Comparison of ENCODE assay signal across 10 cellular contexts in the genomic region with DNA sequence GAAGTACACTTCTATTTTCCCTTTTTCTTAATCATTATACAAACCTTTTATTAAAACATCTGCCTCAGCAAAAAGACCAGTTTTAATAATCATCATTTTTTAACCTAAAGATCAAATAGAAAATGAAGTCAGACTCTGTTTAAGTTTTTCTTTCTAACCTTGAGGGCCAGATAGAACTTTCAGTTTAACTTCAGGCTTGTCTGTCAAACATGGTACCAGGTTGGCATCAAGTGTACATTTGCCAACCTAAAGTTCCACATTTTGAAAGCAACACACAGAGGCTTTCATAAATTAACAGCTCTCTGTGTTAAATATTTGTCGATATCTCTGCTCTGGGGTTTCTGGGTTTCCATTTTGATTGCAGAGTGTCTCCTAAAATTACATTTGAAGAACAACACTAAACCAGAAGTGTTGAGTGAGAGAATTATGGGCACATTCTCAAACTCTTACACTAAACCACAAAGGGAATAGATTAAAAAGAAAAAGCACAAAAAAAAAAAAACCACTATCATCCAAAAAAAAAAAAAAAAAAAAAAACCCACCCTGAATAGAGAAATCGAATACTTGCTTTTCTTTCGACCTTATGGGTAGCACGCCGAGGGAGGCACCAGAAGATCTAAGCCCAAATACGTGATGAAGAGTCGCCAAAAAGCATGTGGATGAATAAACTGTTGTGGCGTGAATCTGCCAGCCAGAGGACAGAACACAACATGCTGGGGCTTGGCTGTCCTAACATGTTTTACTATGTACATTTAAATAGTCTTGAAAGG.
A peak's percentile ranks its signal among the peaks of the same experiment; 100 is the strongest.
DNase-seq lines count a peak whose midpoint lies in the region; ATAC-seq, FAIRE-seq and TF ChIP-seq lines count a peak whose summit lies in the region.
"Had no signal": no experiment of that assay in that cellular context is flagged by ENCODE, and none has a peak within 500 bp of the region (broad histone marks: within the 10 kb centered on the region; RNA-seq: fewer than 3 reads in every experiment).

No MANE protein-coding gene starts in this region.

- BruUV-seq in K562 (replicated peaks; lab: Mats Ljungman, UMichigan), result no TSS peak

- TF ChIP-seq POLR2A in K562 (conservative IDR thresholded peaks at IDR 0.05), result no peak

- H3K9me3 Mint-ChIP-seq in activated naive CD8-positive, alpha-beta T cell treated with anti-CD3 and anti-CD28 coated beads, Interleukin-2, amount 50 U/mL, for 24 hours, result no peaks in the 10 kb centered on the region
- no peaks in the 10 kb centered on the region for H3K9me3 Mint-ChIP-seq in activated T-helper 1 cell treated with anti-CD3 and anti-CD28 coated beads, Interleukin-12 subunit alpha, Interleukin-12 subunit beta, Interleukin-2, Interleukin-4 antibody, amounts not matched to agents 30 ng/mL and 10 ng/mL and 1 ng/mL, durations not matched to agents 14 hours and 24 hours and 36 hours
- H3K9me3 Mint-ChIP-seq: central memory CD8-positive, alpha-beta T cell had no signal

- peaks cover 7% of the 10 kb centered on the region for H3K27me3 Mint-ChIP-seq in activated naive CD8-positive, alpha-beta T cell treated with anti-CD3 and anti-CD28 coated beads, Interleukin-2, amount 50 U/mL, for 24 hours
- peaks cover 3% of the 10 kb centered on the region for H3K27me3 Mint-ChIP-seq in activated T-helper 1 cell treated with anti-CD3 and anti-CD28 coated beads, Interleukin-12 subunit alpha, Interleukin-12 subunit beta, Interleukin-2, Interleukin-4 antibody, amounts not matched to agents 30 ng/mL and 10 ng/mL and 1 ng/mL, durations not matched to agents 14 hours and 24 hours and 36 hours (ENCODE audit: insufficient read depth)
- H3K27me3 Mint-ChIP-seq: central memory CD8-positive, alpha-beta T cell had no signal

- TF ChIP-seq EP300 in K562 (IDR thresholded peaks at IDR 0.05; ENCODE audit: low read length), result no peak

- H3K27ac ChIP-seq in Karpas-422 (ENCODE audit: low read length) (peak overlapping the region; percentile 98), K562 (ENCODE audit: extremely low read depth, low read depth, low read length) (no peak overlapping the region), layer of hippocampus (ENCODE audit: low read depth, low read length) (peak overlapping the region; percentile 75), thoracic aorta (peak overlapping the region in 1 of 2 donors; percentile 1)

- FAIRE-seq in K562 (lab: Jason Lieb, UNC), result no peak

- no peak for TF ChIP-seq RAD21 in K562 (CRISPR knock-in tag; conservative IDR thresholded peaks at IDR 0.05 in 1 of 2, IDR thresholded peaks at IDR 0.05 in 1 of 2)

- H3K4me2 ChIP-seq in Karpas-422 (ENCODE audit: low read depth, low read length, poor library complexity, severe bottlenecking) (peak overlapping the region; percentile 68), K562 (ENCODE audit: insufficient read depth, low read length) (no peak overlapping the region)

- H3K9ac ChIP-seq in Karpas-422 (ENCODE audit: low read length), result peak overlapping the region; percentile 71
- H3K9ac ChIP-seq in K562 (ENCODE audit: insufficient read depth in 1 of 2, low read depth in 2 of 2, low read length in 2 of 2), result no peak overlapping the region

- peak; percentile 54 for DNase-seq in Karpas-422
- DNase-seq in K562 (ENCODE audit: extremely low read depth in 1 of 4, low spot score in 3 of 4), result no peak
- DNase-seq in thoracic aorta (ENCODE audit: low spot score), result no peak
- no peak for DNase-seq in activated CD4-positive, alpha-beta T cell treated with anti-CD3 and anti-CD28 coated beads, Interleukin-2, amount 50 U/mL, for 1 hour
- DNase-seq in activated naive CD8-positive, alpha-beta T cell treated with anti-CD3 and anti-CD28 coated beads, Interleukin-2, amount 50 U/mL, for 24 hours, result no peak
- no peak for DNase-seq in SKM-1 treated with dmso at 0.1 percent for 144 hours (lab: John Stamatoyannopoulos, UW; ENCODE audit: unreplicated experiment)
- no peak for DNase-seq in activated T-helper 1 cell treated with anti-CD3 and anti-CD28 coated beads, Interleukin-12 subunit alpha, Interleukin-12 subunit beta, Interleukin-2, Interleukin-4 antibody, amounts not matched to agents 30 ng/mL and 10 ng/mL and 1 ng/mL, durations not matched to agents 14 hours and 24 hours and 36 hours (ENCODE audit: low spot score)
- DNase-seq: T1000 had no signal

- intact Hi-C loops in K562 (cut with micrococcal nuclease), result loop anchor here (5.0 to 10.0 kb wide), 2 partner anchors 187 to 346 kb away; no protein-coding TSS in a partner anchor
- intact Hi-C loops in activated T-helper 1 cell treated with anti-CD3 and anti-CD28 coated beads, Interleukin-12 subunit alpha, Interleukin-12 subunit beta, Interleukin-2, Interleukin-4 antibody, amounts not matched to agents 30 ng/mL and 10 ng/mL and 1 ng/mL, durations not matched to agents 14 hours and 24 hours and 36 hours (cut with micrococcal nuclease), result loop anchor here (2.0 kb wide), 1 partner anchor 55 kb away; no protein-coding TSS in a partner anchor

- no peak overlapping the region for H3K4me3 Mint-ChIP-seq in activated naive CD8-positive, alpha-beta T cell treated with anti-CD3 and anti-CD28 coated beads, Interleukin-2, amount 50 U/mL, for 24 hours
- H3K4me3 Mint-ChIP-seq in activated T-helper 1 cell treated with anti-CD3 and anti-CD28 coated beads, Interleukin-12 subunit alpha, Interleukin-12 subunit beta, Interleukin-2, Interleukin-4 antibody, amounts not matched to agents 30 ng/mL and 10 ng/mL and 1 ng/mL, durations not matched to agents 14 hours and 24 hours and 36 hours, result no peak overlapping the region
- H3K4me3 Mint-ChIP-seq: central memory CD8-positive, alpha-beta T cell had no signal

- TF ChIP-seq CTCF in K562 (IDR thresholded peaks at IDR 0.05 in 2 of 3, conservative IDR thresholded peaks at IDR 0.05 in 1 of 3; ENCODE audit: insufficient read depth in 2 of 3, low read depth in 1 of 3, low read length in 3 of 3) (no peak), thoracic aorta (IDR thresholded peaks at IDR 0.05) (no peak)

- H3K9me2 ChIP-seq in Karpas-422 (replicated peaks; ENCODE audit: insufficient read depth, low read length), result no peaks in the 10 kb centered on the region

- H3K4me1 Mint-ChIP-seq in activated naive CD8-positive, alpha-beta T cell treated with anti-CD3 and anti-CD28 coated beads, Interleukin-2, amount 50 U/mL, for 24 hours, result peaks cover 18% of the 10 kb centered on the region
- H3K4me1 Mint-ChIP-seq in activated T-helper 1 cell treated with anti-CD3 and anti-CD28 coated beads, Interleukin-12 subunit alpha, Interleukin-12 subunit beta, Interleukin-2, Interleukin-4 antibody, amounts not matched to agents 30 ng/mL and 10 ng/mL and 1 ng/mL, durations not matched to agents 14 hours and 24 hours and 36 hours (ENCODE audit: low read depth), result no peaks in the 10 kb centered on the region
- H3K4me1 Mint-ChIP-seq: central memory CD8-positive, alpha-beta T cell had no signal

- no peak overlapping the region for H3K27ac Mint-ChIP-seq in activated naive CD8-positive, alpha-beta T cell treated with anti-CD3 and anti-CD28 coated beads, Interleukin-2, amount 50 U/mL, for 24 hours
- no peak overlapping the region for H3K27ac Mint-ChIP-seq in activated T-helper 1 cell treated with anti-CD3 and anti-CD28 coated beads, Interleukin-12 subunit alpha, Interleukin-12 subunit beta, Interleukin-2, Interleukin-4 antibody, amounts not matched to agents 30 ng/mL and 10 ng/mL and 1 ng/mL, durations not matched to agents 14 hours and 24 hours and 36 hours

- no peaks in the 10 kb centered on the region for H3K9me1 ChIP-seq in K562 (ENCODE audit: control insufficient read depth, insufficient read depth, low read length)

- H3K9me3 ChIP-seq in Karpas-422 (ENCODE audit: low read length), result no peaks in the 10 kb centered on the region
- no peaks in the 10 kb centered on the region for H3K9me3 ChIP-seq in K562 (replicated peaks; ENCODE audit: control insufficient read depth, insufficient read depth, low read depth, low read length)
- H3K9me3 ChIP-seq in thoracic aorta, result no peaks in the 10 kb centered on the region

- in situ Hi-C loops in K562 (cut with MboI), result no loop called here

- POLR2A ChIA-PET in K562 (lab: Yijun Ruan, JAX), result no interaction called here

- ATAC-seq in K562, result no peak
- no peak for ATAC-seq in thoracic aorta (ENCODE audit: insufficient number of reproducible peaks, low FRiP score, low read depth)
- ATAC-seq in activated naive CD8-positive, alpha-beta T cell treated with anti-CD3 and anti-CD28 coated beads, Interleukin-2, amount 50 U/mL, for 24 hours, result no peak

- H3K4me1 ChIP-seq in Karpas-422 (ENCODE audit: low read length), result peaks cover 99% of the 10 kb centered on the region
- H3K4me1 ChIP-seq in K562 (replicated peaks in 1 of 2; ENCODE audit: control insufficient read depth in 2 of 2, insufficient read depth in 2 of 2, low read length in 2 of 2), result no peaks in the 10 kb centered on the region; a peak in 1 of 5 replicates
- peaks cover 0 to 9% of the 10 kb centered on the region in 2 donors for H3K4me1 ChIP-seq in thoracic aorta (ENCODE audit: control insufficient read depth in 1 of 2, low read depth in 2 of 2)

- no peaks in the 10 kb centered on the region for H3K36me3 Mint-ChIP-seq in activated naive CD8-positive, alpha-beta T cell treated with anti-CD3 and anti-CD28 coated beads, Interleukin-2, amount 50 U/mL, for 24 hours (ENCODE audit: low read depth)
- no peaks in the 10 kb centered on the region for H3K36me3 Mint-ChIP-seq in activated T-helper 1 cell treated with anti-CD3 and anti-CD28 coated beads, Interleukin-12 subunit alpha, Interleukin-12 subunit beta, Interleukin-2, Interleukin-4 antibody, amounts not matched to agents 30 ng/mL and 10 ng/mL and 1 ng/mL, durations not matched to agents 14 hours and 24 hours and 36 hours (ENCODE audit: low read depth)

- CTCF ChIA-PET in K562 (lab: Yijun Ruan, JAX; ENCODE audit: low intra/inter-chr PET ratio), result no interaction called here

- H3K36me3 ChIP-seq in Karpas-422 (ENCODE audit: insufficient read depth, low read length), result no peaks in the 10 kb centered on the region
- no peaks in the 10 kb centered on the region for H3K36me3 ChIP-seq in K562 (ENCODE audit: control insufficient read depth, insufficient read depth, low read length)
- no peaks in the 10 kb centered on the region for H3K36me3 ChIP-seq in thoracic aorta

- H3K4me3 ChIP-seq in Karpas-422 (ENCODE audit: low read length) (peak overlapping the region; percentile 30; the same call in 1 of the 2 replicates), K562 (no peak overlapping the region), thoracic aorta (peak overlapping the region; percentile 65)

- H3K79me2 ChIP-seq in Karpas-422 (ENCODE audit: low read length) (peaks cover 44% of the 10 kb centered on the region), K562 (ENCODE audit: control insufficient read depth, insufficient read depth, low read length) (no peaks in the 10 kb centered on the region)

- no peaks in the 10 kb centered on the region for H3K27me3 ChIP-seq in Karpas-422 (ENCODE audit: low read length)
- no peaks in the 10 kb centered on the region for H3K27me3 ChIP-seq in K562 (ENCODE audit: control insufficient read depth in 2 of 2, insufficient read depth in 2 of 2, low read length in 2 of 2)
- no peaks in the 10 kb centered on the region for H3K27me3 ChIP-seq in layer of hippocampus (ENCODE audit: control insufficient read depth, insufficient read depth, low read length)
- H3K27me3 ChIP-seq in thoracic aorta (replicated peaks; ENCODE audit: insufficient read depth), result no peaks in the 10 kb centered on the region

- no peaks in the 10 kb centered on the region for H4K20me1 ChIP-seq in Karpas-422 (ENCODE audit: insufficient read depth, low read depth, low read length)
- no peaks in the 10 kb centered on the region for H4K20me1 ChIP-seq in K562 (replicated peaks; ENCODE audit: control insufficient read depth, insufficient read depth, low read length)

- H2AFZ ChIP-seq in Karpas-422 (ENCODE audit: low read length), result no peak overlapping the region
- H2AFZ ChIP-seq in K562 (ENCODE audit: low read depth, low read length), result no peak overlapping the region

- WGBS in K562 (ENCODE audit: insufficient coverage, low coverage, missing lambda C conversion rate), result 84% methylated on average over 4 of the region's 8 CpGs
